ENCODE assay signal across 8 cellular contexts in the genomic region with DNA sequence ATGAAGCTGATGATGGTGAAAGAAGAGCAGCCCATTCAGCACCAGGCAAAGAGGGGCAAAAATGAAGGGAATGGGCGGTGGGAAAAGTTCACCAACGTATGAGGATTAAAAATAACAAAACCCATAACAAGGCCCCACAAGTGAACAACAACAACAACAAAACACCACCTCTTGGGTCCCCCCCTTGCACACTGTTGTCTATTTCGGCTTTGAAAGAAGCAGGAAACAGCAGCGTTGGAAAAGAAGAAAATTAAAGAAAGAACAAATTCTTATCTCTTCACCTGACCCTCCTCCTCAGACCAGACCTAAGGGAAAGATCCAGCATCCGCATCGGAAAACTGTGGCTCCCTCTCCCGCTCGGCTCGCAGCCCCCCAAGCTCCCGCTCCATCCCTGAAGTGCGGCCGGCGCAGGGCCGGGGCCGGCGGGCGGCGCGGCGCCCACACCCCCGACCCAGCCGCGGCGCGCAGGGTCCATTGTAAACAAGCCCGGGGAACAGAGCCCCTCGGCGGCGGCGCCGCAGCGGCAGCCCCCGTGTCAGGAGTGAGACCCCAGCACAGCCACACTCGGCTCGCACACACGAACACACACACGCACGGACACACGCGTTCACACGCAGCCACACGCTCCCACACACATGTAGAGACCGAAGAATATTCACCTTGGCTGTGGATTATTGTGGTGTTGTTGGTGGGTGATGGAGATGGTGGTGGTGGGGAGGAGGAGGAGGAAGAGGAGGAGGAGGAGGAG. TPM values are rescaled to one million over a fixed set of nuclear protein-coding genes. Genes with fewer than 3 reads are reported as not detected.
A peak's percentile ranks its signal among the peaks of the same experiment; 100 is the strongest.
DNase-seq lines count a peak whose midpoint lies in the region; ATAC-seq and TF ChIP-seq lines count a peak whose summit lies in the region.

No MANE protein-coding gene starts in this region.

- H3K4me3 Mint-ChIP-seq in activated naive CD8-positive, alpha-beta T cell treated with anti-CD3 and anti-CD28 coated beads for 36 hours = peak overlapping the region; percentile 94

- peak; percentile 13 to 18 for ATAC-seq in right cardiac atrium
- no peak for ATAC-seq in GM21367 (IDR thresholded peaks at IDR 0.05; ENCODE audit: unreplicated experiment)
- no peak for ATAC-seq in GM21515 (IDR thresholded peaks at IDR 0.05; ENCODE audit: unreplicated experiment)

- H3K36me3 Mint-ChIP-seq in activated naive CD8-positive, alpha-beta T cell treated with anti-CD3 and anti-CD28 coated beads for 36 hours = peaks cover 9% of the 10 kb centered on the region

- H3K27ac ChIP-seq in DOHH2 (ENCODE audit: low read depth, low read length) = peak overlapping the region; percentile 97
- H3K27ac ChIP-seq in HUES48 (ENCODE audit: low read depth, low read length) = peak overlapping the region; percentile 100
- H3K27ac ChIP-seq in right cardiac atrium (ENCODE audit: low read length) = peak overlapping the region; percentile 94
- peak overlapping the region; percentile 98 to 100 (median 100) for H3K27ac ChIP-seq in sigmoid colon

- no peaks in the 10 kb centered on the region for H3K27me3 ChIP-seq in DOHH2 (ENCODE audit: control insufficient read depth, low read length)
- H3K27me3 ChIP-seq in HUES48 (ENCODE audit: control insufficient read depth, insufficient read depth, low read length) = no peaks in the 10 kb centered on the region
- no peaks in the 10 kb centered on the region for H3K27me3 ChIP-seq in right cardiac atrium (ENCODE audit: control insufficient read depth, insufficient read depth)
- no peaks in the 10 kb centered on the region for H3K27me3 ChIP-seq in sigmoid colon

- H3K4me1 ChIP-seq in DOHH2 (ENCODE audit: control insufficient read depth, low read length) (peaks cover 42% of the 10 kb centered on the region), HUES48 (ENCODE audit: control insufficient read depth, insufficient read depth, low read length) (peaks cover 24% of the 10 kb centered on the region), right cardiac atrium (ENCODE audit: control insufficient read depth, insufficient read depth, low read length) (no peaks in the 10 kb centered on the region), sigmoid colon (peaks cover 5 to 43% (median 19%) of the 10 kb centered on the region in 4 donors)

- H3K9me2 ChIP-seq in DOHH2 (replicated peaks; ENCODE audit: control insufficient read depth, low read length) = no peaks in the 10 kb centered on the region

- peak overlapping the region; percentile 99 for H3K27ac Mint-ChIP-seq in activated naive CD8-positive, alpha-beta T cell treated with anti-CD3 and anti-CD28 coated beads for 36 hours

- H3K9me3 ChIP-seq in DOHH2 (ENCODE audit: control insufficient read depth, insufficient read depth, low read length) (no peaks in the 10 kb centered on the region), HUES48 (ENCODE audit: control insufficient read depth, insufficient read depth, low read length) (no peaks in the 10 kb centered on the region), right cardiac atrium (ENCODE audit: control insufficient read depth, low read length) (no peaks in the 10 kb centered on the region), sigmoid colon (no peaks in the 10 kb centered on the region)

- TF ChIP-seq EP300 in sigmoid colon (IDR thresholded peaks at IDR 0.05) = no peak

- peak overlapping the region; percentile 82 for H3K4me2 ChIP-seq in DOHH2 (ENCODE audit: low read length)

- H3K4me3 ChIP-seq in DOHH2 (ENCODE audit: low read length) (peak overlapping the region; percentile 81), HUES48 (ENCODE audit: low read depth, low read length) (peak overlapping the region; percentile 97), right cardiac atrium (ENCODE audit: low read length) (peak overlapping the region; percentile 83), sigmoid colon (peak overlapping the region; percentile 84 to 97 (median 94))

- H3K36me3 ChIP-seq in DOHH2 (ENCODE audit: control insufficient read depth, low read length) = peaks cover 42% of the 10 kb centered on the region
- H3K36me3 ChIP-seq in HUES48 (ENCODE audit: control insufficient read depth, insufficient read depth, low read length) = peaks cover 5% of the 10 kb centered on the region; the same call in 1 of the 2 replicates
- H3K36me3 ChIP-seq in sigmoid colon = no peaks in the 10 kb centered on the region

- intact Hi-C loops in right cardiac atrium (cut with DNase I) = no loop called here
- intact Hi-C loops in sigmoid colon (cut with DNase I) = loop anchor here (5.0 to 10.0 kb wide), 9 partner anchors 580 to 1910 kb away; partner anchors contain the start of genes AK3, JAK2, PLGRKT and PLPP6

- H3K27me3 Mint-ChIP-seq in activated naive CD8-positive, alpha-beta T cell treated with anti-CD3 and anti-CD28 coated beads for 36 hours = no peaks in the 10 kb centered on the region

- peak overlapping the region; percentile 75 for H3K9ac ChIP-seq in HUES48 (ENCODE audit: low read depth, low read length)

- TF ChIP-seq CTCF in DOHH2 (IDR thresholded peaks at IDR 0.05; ENCODE audit: low read depth, low read length, poor library complexity, severe bottlenecking) (no peak), sigmoid colon (IDR thresholded peaks at IDR 0.05) (no peak)

- H3F3A ChIP-seq in DOHH2 (ENCODE audit: control insufficient read depth, insufficient read depth) = no peaks in the 10 kb centered on the region

- TF ChIP-seq POLR2A in sigmoid colon (IDR thresholded peaks at IDR 0.05) = no peak

- peaks cover 37% of the 10 kb centered on the region for H3K4me1 Mint-ChIP-seq in activated naive CD8-positive, alpha-beta T cell treated with anti-CD3 and anti-CD28 coated beads for 36 hours

- WGBS in right cardiac atrium = under 1% methylated on average over 43 of the region's 43 CpGs
- WGBS in sigmoid colon, 2 donors = 1% methylated on average over 43 of the region's 43 CpGs

- H3K79me2 ChIP-seq in DOHH2 (ENCODE audit: control insufficient read depth, low read length) = peaks cover 91% of the 10 kb centered on the region

- DNase-seq in activated naive CD8-positive, alpha-beta T cell treated with anti-CD3 and anti-CD28 coated beads for 36 hours = no peak
- DNase-seq in right cardiac atrium (peak in 1 of 3 donors; percentile 75), sigmoid colon (no peak), NCI-H510A treated with DMSO at 0.1 percent for 48 hours (lab: John Stamatoyannopoulos, UW) (no peak)

- peaks cover 4% of the 10 kb centered on the region for H3K9me3 Mint-ChIP-seq in activated naive CD8-positive, alpha-beta T cell treated with anti-CD3 and anti-CD28 coated beads for 36 hours

- no peaks in the 10 kb centered on the region for H4K20me1 ChIP-seq in DOHH2 (ENCODE audit: control insufficient read depth, insufficient read depth, low read depth, low read length)

RNA-seq across cellular contexts. Expression of gene RFX3, which starts 0.5 kb away (rescaled TPM):
- 10 to 100 TPM; 10.1 to 10.4 TPM for total RNA-seq in activated naive CD8-positive, alpha-beta T cell treated with anti-CD3 and anti-CD28 coated beads for 36 hours
- total RNA-seq in right cardiac atrium (1 to 10 TPM; 5.0 to 9.9 (median 5.1) TPM), sigmoid colon (10 to 100 TPM in 2 of 4 donors, 1 to 10 TPM in 2; 6.4 to 15.0 (median 9.6) TPM)
- polyA plus RNA-seq in right cardiac atrium (1.3 TPM), sigmoid colon (1 to 10 TPM in 2 of 3 donors, under 1 TPM in 1; 0.69 to 2.8 (median 1.2) TPM)

Comparison
In these comparisons a context has a peak if more than half of its experiments do, and no peak if none do; other contexts are left out.
1. ATAC-seq: peak in right cardiac atrium (2 of 2); none in GM21367 (single experiment) and GM21515 (single experiment).
2. Peak in every context shown above with its lines, with median percentiles within 50 percentile points of each other: H3K27ac ChIP-seq and H3K4me3 ChIP-seq.